ENCODE assay signal across 13 cellular contexts in the genomic region with DNA sequence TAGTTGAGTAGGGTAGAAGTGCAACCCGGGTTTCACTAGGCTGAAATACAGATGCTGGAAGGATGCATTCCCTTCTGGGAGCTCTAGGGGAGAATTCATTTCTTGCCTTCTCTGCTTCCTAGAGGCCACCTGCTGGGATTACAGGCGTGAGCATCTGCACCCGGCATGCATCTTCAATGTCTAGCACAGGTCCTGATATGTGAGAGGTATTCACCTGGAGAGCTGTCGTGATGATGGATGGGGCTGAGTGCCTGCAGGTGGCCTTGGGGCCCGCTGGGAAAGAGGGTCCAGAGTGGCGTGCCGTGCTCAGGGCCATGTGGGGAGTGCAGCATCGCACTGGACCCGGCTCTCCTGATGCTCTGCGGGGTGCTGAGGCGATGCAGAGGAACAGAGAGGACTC. TPM values are rescaled to one million over a fixed set of nuclear protein-coding genes. Genes with fewer than 3 reads are reported as not detected.
DNase-seq lines count a peak whose midpoint lies in the region; ATAC-seq and TF ChIP-seq lines count a peak whose summit lies in the region.
"Had no signal": no experiment of that assay in that cellular context is flagged by ENCODE, and none has a peak within 500 bp of the region (broad histone marks: within the 10 kb centered on the region; RNA-seq: fewer than 3 reads in every experiment).

No MANE protein-coding gene starts in this region.

- H3K4me3 ChIP-seq in HEK293 (ENCODE audit: low read depth, low read length): no peak overlapping the region
- no peak overlapping the region for H3K4me3 ChIP-seq in H7 (ENCODE audit: insufficient read depth, low read depth, low read length)
- H3K4me3 ChIP-seq: upper lobe of left lung had no signal

- no peak for ATAC-seq in HG02938 (IDR thresholded peaks at IDR 0.05; ENCODE audit: unreplicated experiment)

- H3K4me1 ChIP-seq in HEK293 (ENCODE audit: control insufficient read depth, insufficient read depth, low read length): no peaks in the 10 kb centered on the region
- H3K4me1 ChIP-seq: upper lobe of left lung had no signal

- DNase-seq in NCI-H2107 treated with DMSO at 0.1 percent for 48 hours (lab: John Stamatoyannopoulos, UW; ENCODE audit: unreplicated experiment) (peak; percentile 76), posterior vena cava (ENCODE audit: low spot score) (peak; percentile 73), NCI-H1092 (lab: John Stamatoyannopoulos, UW) (no peak), H7 (no peak)
- DNase-seq: activated CD4-positive, alpha-beta T cell treated with anti-CD3 and anti-CD28 coated beads for 4 hours; naive B cell; stimulated activated CD4-positive, alpha-beta T cell treated with anti-CD3 and anti-CD28 coated beads, Interleukin-4, amount 100 ng/mL, for 4 hours had no signal

- H3K36me3 ChIP-seq in HEK293 (ENCODE audit: control insufficient read depth in 2 of 2, insufficient read depth in 1 of 2, low read length in 2 of 2) (no peaks in the 10 kb centered on the region), H7 (replicated peaks; ENCODE audit: control insufficient read depth, insufficient read depth, low read length) (no peaks in the 10 kb centered on the region)
- H3K36me3 ChIP-seq: upper lobe of left lung had no signal

- intact Hi-C loops in posterior vena cava (cut with DNase I): no loop called here

- H3K27ac ChIP-seq in HEK293 (ENCODE audit: extremely low read depth, low read depth, low read length) (no peak overlapping the region), angular gyrus (ENCODE audit: low read depth, low read length) (peak overlapping the region; percentile 10)
- H3K27ac ChIP-seq: RWPE1, upper lobe of left lung had no signal

- CTCF ChIA-PET in HEK293 (lab: Yijun Ruan, JAX): interaction anchor here (0.6 to 3.1 kb wide), 4 partner anchors 11 to 198 kb away, joined by 3 to 11 read pairs (median 6); no protein-coding TSS in a partner anchor

- POLR2A ChIA-PET in HEK293 (lab: Yijun Ruan, JAX): no interaction called here

- no peaks in the 10 kb centered on the region for H3K9me3 ChIP-seq in HEK293 (ENCODE audit: control insufficient read depth, insufficient read depth, low read depth, low read length)
- H3K9me3 ChIP-seq: upper lobe of left lung had no signal

- no peaks in the 10 kb centered on the region; the same call in 1 of the 2 replicates for H3K27me3 ChIP-seq in H7 (ENCODE audit: control insufficient read depth, insufficient read depth, low read length)
- H3K27me3 ChIP-seq: upper lobe of left lung had no signal

- no peak for TF ChIP-seq CTCF in HEK293 (tag by site-specific recombination; IDR thresholded peaks at IDR 0.05)

TF ChIP-seq in HEK293, 187 proteins besides CTCF, POLR2A, EP300 and RAD21:
- TF ChIP-seq ZIC2 (tag by site-specific recombination; IDR thresholded peaks at IDR 0.05): peak; percentile 85
- TF ChIP-seq, protein P1, sequence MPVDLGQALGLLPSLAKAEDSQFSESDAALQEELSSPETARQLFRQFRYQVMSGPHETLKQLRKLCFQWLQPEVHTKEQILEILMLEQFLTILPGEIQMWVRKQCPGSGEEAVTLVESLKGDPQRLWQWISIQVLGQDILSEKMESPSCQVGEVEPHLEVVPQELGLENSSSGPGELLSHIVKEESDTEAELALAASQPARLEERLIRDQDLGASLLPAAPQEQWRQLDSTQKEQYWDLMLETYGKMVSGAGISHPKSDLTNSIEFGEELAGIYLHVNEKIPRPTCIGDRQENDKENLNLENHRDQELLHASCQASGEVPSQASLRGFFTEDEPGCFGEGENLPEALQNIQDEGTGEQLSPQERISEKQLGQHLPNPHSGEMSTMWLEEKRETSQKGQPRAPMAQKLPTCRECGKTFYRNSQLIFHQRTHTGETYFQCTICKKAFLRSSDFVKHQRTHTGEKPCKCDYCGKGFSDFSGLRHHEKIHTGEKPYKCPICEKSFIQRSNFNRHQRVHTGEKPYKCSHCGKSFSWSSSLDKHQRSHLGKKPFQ (tag by site-specific recombination; IDR thresholded peaks at IDR 0.05): no peak

RNA-seq across cellular contexts. Expression of a gene that starts 6.6 kb away (rescaled TPM):
- not detected for total RNA-seq in posterior vena cava
- total RNA-seq in H7 (2014; rRNA removed; shearing (Covaris generic)): not detected in 2 replicates
- total RNA-seq: NCI-H460, upper lobe of left lung had no signal

Comparison
In these comparisons a context has a peak if more than half of its experiments do, and no peak if none do; other contexts are left out.
1. DNase-seq: peak in NCI-H2107 treated with DMSO at 0.1 percent for 48 hours (single experiment) and posterior vena cava (single experiment); none in NCI-H1092 (single experiment) and H7 (single experiment).